Comparison of ENCODE assay signal across 10 cellular contexts in the genomic region with DNA sequence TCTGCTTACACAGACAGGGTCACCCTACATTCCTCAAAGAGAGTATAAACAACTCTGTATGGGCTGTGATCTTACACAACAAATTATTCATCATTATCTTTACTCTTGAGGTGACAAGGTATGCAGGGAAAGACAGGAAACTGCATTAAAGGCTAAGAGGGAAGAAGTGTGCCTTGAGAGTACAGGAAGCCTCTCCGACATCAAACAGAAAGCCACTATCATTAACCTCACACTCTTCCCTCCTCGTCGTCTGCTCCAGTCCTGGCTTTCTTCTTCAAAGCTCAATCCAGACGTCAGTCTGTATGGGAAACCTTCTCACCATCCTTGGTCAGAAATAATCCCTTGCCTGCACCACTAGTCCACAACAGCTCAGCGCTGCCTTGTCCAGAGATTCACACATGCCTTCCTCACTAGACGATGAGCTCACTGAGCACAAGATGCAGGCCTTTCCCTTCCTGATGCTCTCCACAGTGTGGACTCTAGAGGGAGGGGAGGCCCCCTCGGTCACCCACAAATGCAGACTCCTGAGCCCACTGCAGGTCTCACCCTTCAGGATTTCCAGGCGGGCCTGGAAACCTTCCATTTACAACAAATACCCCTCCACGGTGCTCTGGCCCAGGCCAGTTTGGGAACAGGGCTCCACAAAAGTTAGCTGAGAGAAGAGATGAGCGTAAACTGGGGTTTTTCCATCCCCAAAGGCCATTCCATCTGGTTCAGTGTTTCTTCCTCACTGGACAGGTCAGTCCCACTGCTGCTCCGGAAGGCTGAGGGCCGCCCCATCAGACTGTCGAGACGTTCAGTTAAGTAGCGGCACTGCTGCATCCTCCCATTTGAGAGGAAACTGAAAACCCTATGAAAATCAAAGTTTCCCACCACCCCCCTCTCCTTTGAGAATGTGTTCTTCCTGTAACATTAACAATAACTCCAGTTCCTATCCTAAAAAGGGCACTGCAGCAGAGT. TPM values are rescaled to one million over a fixed set of nuclear protein-coding genes. Genes with fewer than 3 reads are reported as not detected.
DNase-seq lines count a peak whose midpoint lies in the region; ATAC-seq, FAIRE-seq and TF ChIP-seq lines count a peak whose summit lies in the region.
"Had no signal": no experiment of that assay in that cellular context is flagged by ENCODE, and none has a peak within 500 bp of the region (broad histone marks: within the 10 kb centered on the region; RNA-seq: fewer than 3 reads in every experiment).

No MANE protein-coding gene starts in this region.

- H3K23ac ChIP-seq in neuronal stem cell (ENCODE audit: low read depth, low read length, poor library complexity) = no peak overlapping the region

- H4K8ac ChIP-seq in neuronal stem cell (ENCODE audit: low read depth, low read length) = no peak overlapping the region

- no peak overlapping the region for H2BK15ac ChIP-seq in neuronal stem cell (ENCODE audit: low read length)

- H3K9me3 ChIP-seq in endothelial cell of umbilical vein (replicated peaks; ENCODE audit: control insufficient read depth, insufficient read depth, low read length) (no peaks in the 10 kb centered on the region), prostate gland (no peaks in the 10 kb centered on the region), neuronal stem cell (replicated peaks in 1 of 2; ENCODE audit: control insufficient read depth in 2 of 2, insufficient read depth in 1 of 2, low read depth in 1 of 2, low read length in 2 of 2) (peaks cover 4% of the 10 kb centered on the region in 2 donors)

- H3K9ac ChIP-seq in endothelial cell of umbilical vein (replicated peaks; ENCODE audit: extremely low read depth, insufficient read depth, low read length) (no peak overlapping the region), neuronal stem cell (ENCODE audit: low read depth, low read length, poor library complexity) (no peak overlapping the region)

- H2BK120ac ChIP-seq in neuronal stem cell (ENCODE audit: low read depth, low read length) = no peak overlapping the region

- POLR2A ChIA-PET in activated CD8-positive, alpha-beta T cell treated with anti-CD3 and anti-CD28 coated beads for 36 hours (lab: Charles Lee) = interaction anchor here (3.0 kb wide), 1 partner anchor 22 kb away, joined by 13 read pairs; no protein-coding TSS in a partner anchor
- POLR2A ChIA-PET in endothelial cell of umbilical vein (lab: Charles Lee) = no interaction called here

- H3K14ac ChIP-seq in neuronal stem cell (ENCODE audit: low read length) = no peak overlapping the region

- H3K36me3 Mint-ChIP-seq in activated CD8-positive, alpha-beta T cell treated with anti-CD3 and anti-CD28 coated beads for 36 hours (ENCODE audit: low read depth) = peaks cover 41% of the 10 kb centered on the region

- intact Hi-C loops in activated CD8-positive, alpha-beta T cell treated with anti-CD3 and anti-CD28 coated beads for 36 hours (cut with micrococcal nuclease) = no loop called here
- intact Hi-C loops in endothelial cell of umbilical vein (cut with micrococcal nuclease) = no loop called here
- intact Hi-C loops in prostate gland (cut with DNase I) = no loop called here

- TF ChIP-seq CTCF in activated CD8-positive, alpha-beta T cell treated with anti-CD3 and anti-CD28 coated beads for 36 hours (IDR thresholded peaks at IDR 0.05) = no peak
- no peak for TF ChIP-seq CTCF in endothelial cell of umbilical vein (IDR thresholded peaks at IDR 0.05; ENCODE audit: extremely low read depth in 1 of 2, insufficient read depth in 1 of 2, low read depth in 1 of 2, low read length in 2 of 2)
- no peak for TF ChIP-seq CTCF in prostate gland (IDR thresholded peaks at IDR 0.05)
- no peak for TF ChIP-seq CTCF in D721Med (IDR thresholded peaks at IDR 0.05; ENCODE audit: insufficient read depth, missing control alignments)

- no peak overlapping the region for H2BK12ac ChIP-seq in neuronal stem cell (ENCODE audit: low read length)

- H3K4me1 ChIP-seq in endothelial cell of umbilical vein (ENCODE audit: control insufficient read depth, extremely low read depth, insufficient read depth, low read length) (peaks cover 7% of the 10 kb centered on the region), prostate gland (replicated peaks) (no peaks in the 10 kb centered on the region), neuronal stem cell (ENCODE audit: control insufficient read depth in 2 of 2, insufficient read depth in 1 of 2, low read depth in 1 of 2, low read length in 2 of 2) (peaks cover 3% of the 10 kb centered on the region in 2 donors)

- no TSS peak for BruUV-seq in endothelial cell of umbilical vein (replicated peaks; lab: Mats Ljungman, UMichigan)

- no peak overlapping the region for H3K4me3 ChIP-seq in endothelial cell of umbilical vein (replicated peaks in 1 of 3; ENCODE audit: insufficient read depth in 1 of 3, low read depth in 1 of 3, low read length in 3 of 3)
- H3K4me3 ChIP-seq in prostate gland = no peak overlapping the region
- no peak overlapping the region for H3K4me3 ChIP-seq in neuronal stem cell (ENCODE audit: low read length in 2 of 2)

- WGBS in prostate gland = 58% methylated on average over 15 of the region's 15 CpGs
- no CpG with 5 or more reads among the region's 15 CpGs for WGBS in neuronal stem cell (ENCODE audit: extremely low coverage in 2 of 2, insufficient read length in 2 of 2, insufficient replicate concordance in 1 of 2), 2 donors

- no peaks in the 10 kb centered on the region for H4K20me1 ChIP-seq in endothelial cell of umbilical vein (replicated peaks; ENCODE audit: control insufficient read depth, extremely low read depth, insufficient read depth, low read length)

- peak; percentile 46 for ATAC-seq in activated CD8-positive, alpha-beta T cell treated with anti-CD3 and anti-CD28 coated beads for 36 hours
- no peak for ATAC-seq in GM18858 (IDR thresholded peaks at IDR 0.05; ENCODE audit: unreplicated experiment)
- no peak for ATAC-seq in SK-N-SH treated with all-trans-retinoic acid at 6 μM for 48 hours

- no peaks in the 10 kb centered on the region for H3K9me3 Mint-ChIP-seq in activated CD8-positive, alpha-beta T cell treated with anti-CD3 and anti-CD28 coated beads for 36 hours

- no peak overlapping the region for H3K4ac ChIP-seq in neuronal stem cell (ENCODE audit: low read length)

- CTCF ChIA-PET in activated CD8-positive, alpha-beta T cell treated with anti-CD3 and anti-CD28 coated beads for 36 hours (lab: Charles Lee) = interaction anchor here (1.3 to 1.8 kb wide), 6 partner anchors 10 to 55 kb away, joined by 3 to 7 read pairs (median 4); no protein-coding TSS in a partner anchor
- CTCF ChIA-PET in endothelial cell of umbilical vein (lab: Charles Lee) = interaction anchor here (2.3 kb wide), 1 partner anchor 33 kb away, joined by 5 read pairs; no protein-coding TSS in a partner anchor

- no peaks in the 10 kb centered on the region for H3K79me2 ChIP-seq in endothelial cell of umbilical vein (ENCODE audit: control insufficient read depth, insufficient read depth, low read length)

- no peak overlapping the region for H4K91ac ChIP-seq in neuronal stem cell (ENCODE audit: low read depth, low read length, poor library complexity)

- peaks cover 47% of the 10 kb centered on the region for H3K4me1 Mint-ChIP-seq in activated CD8-positive, alpha-beta T cell treated with anti-CD3 and anti-CD28 coated beads for 36 hours (ENCODE audit: low read depth)

- peaks cover 0 to 2% of the 10 kb centered on the region in 2 experiments for H3K36me3 ChIP-seq in endothelial cell of umbilical vein (ENCODE audit: control insufficient read depth in 2 of 2, extremely low read depth in 1 of 2, insufficient read depth in 2 of 2, low read length in 2 of 2)
- H3K36me3 ChIP-seq in prostate gland = no peaks in the 10 kb centered on the region
- H3K36me3 ChIP-seq in neuronal stem cell (replicated peaks in 1 of 2; ENCODE audit: control insufficient read depth in 2 of 2, insufficient read depth in 2 of 2, low read length in 2 of 2) = peaks cover 10 to 50% of the 10 kb centered on the region in 2 donors

- H3K27ac ChIP-seq in endothelial cell of umbilical vein (ENCODE audit: insufficient read depth, low read depth, low read length) (no peak overlapping the region), prostate gland (peak overlapping the region; percentile 52 to 57), neuronal stem cell (replicated peaks; ENCODE audit: low read length) (no peak overlapping the region)

- no peak overlapping the region for H2BK5ac ChIP-seq in neuronal stem cell (ENCODE audit: low read length)

- no peak overlapping the region for H2AFZ ChIP-seq in endothelial cell of umbilical vein (ENCODE audit: low read depth, low read length)
- H2AFZ ChIP-seq in neuronal stem cell (ENCODE audit: low read length) = no peak overlapping the region

- TF ChIP-seq POLR2A in endothelial cell of umbilical vein (IDR thresholded peaks at IDR 0.05; ENCODE audit: low read depth, low read length) = no peak
- TF ChIP-seq POLR2A in prostate gland (IDR thresholded peaks at IDR 0.05) = no peak

- no peak overlapping the region for H2AK5ac ChIP-seq in neuronal stem cell (ENCODE audit: low read depth, low read length)

- H3K9me1 ChIP-seq in endothelial cell of umbilical vein (replicated peaks; ENCODE audit: control insufficient read depth, extremely low read depth, insufficient read depth, low read length) = no peaks in the 10 kb centered on the region

- H3K27ac Mint-ChIP-seq in activated CD8-positive, alpha-beta T cell treated with anti-CD3 and anti-CD28 coated beads for 36 hours = peak overlapping the region; percentile 90

- no peaks in the 10 kb centered on the region for H3K27me3 ChIP-seq in endothelial cell of umbilical vein (ENCODE audit: control insufficient read depth in 2 of 2, insufficient read depth in 2 of 2, low read length in 2 of 2)
- no peaks in the 10 kb centered on the region for H3K27me3 ChIP-seq in prostate gland (replicated peaks; ENCODE audit: insufficient read depth)
- H3K27me3 ChIP-seq in neuronal stem cell (ENCODE audit: control insufficient read depth in 3 of 3, insufficient read depth in 3 of 3, low read depth in 1 of 3, low read length in 3 of 3) = no peaks in the 10 kb centered on the region

- FAIRE-seq in endothelial cell of umbilical vein (lab: Jason Lieb, UNC) = peak; percentile 43
- no peak for FAIRE-seq in D721Med (lab: Jason Lieb, UNC)

- peak; percentile 10 for DNase-seq in ELF-1 (ENCODE audit: low read depth, low spot score)
- DNase-seq in activated CD8-positive, alpha-beta T cell treated with anti-CD3 and anti-CD28 coated beads for 36 hours = peak; percentile 28
- peak; percentile 43 for DNase-seq in endothelial cell of umbilical vein (ENCODE audit: low read depth, low spot score)
- no peak for DNase-seq in prostate gland (ENCODE audit: low spot score)
- no peak for DNase-seq in D721Med (ENCODE audit: insufficient read length, low spot score)
- no peak for DNase-seq in neuronal stem cell (ENCODE audit: low spot score)
- DNase-seq: NCI-H2081, retina had no signal

- dilution Hi-C loops in endothelial cell of umbilical vein (cut with MboI; ENCODE audit: extremely low pct_ligation_motif_present, low sequenced_read_pairs) = no loop called here

- no peaks in the 10 kb centered on the region for H3K27me3 Mint-ChIP-seq in activated CD8-positive, alpha-beta T cell treated with anti-CD3 and anti-CD28 coated beads for 36 hours

- no peaks in the 10 kb centered on the region for H3K79me1 ChIP-seq in neuronal stem cell (ENCODE audit: low read depth, low read length)

- H3K18ac ChIP-seq in neuronal stem cell (ENCODE audit: low read length) = no peak overlapping the region

- H3K4me2 ChIP-seq in endothelial cell of umbilical vein (ENCODE audit: insufficient read depth, low read length) = no peak overlapping the region
- no peak overlapping the region for H3K4me2 ChIP-seq in neuronal stem cell (ENCODE audit: insufficient read depth, low read length, poor library complexity, severe bottlenecking)

- peak overlapping the region; percentile 70 for H3K4me3 Mint-ChIP-seq in activated CD8-positive, alpha-beta T cell treated with anti-CD3 and anti-CD28 coated beads for 36 hours

RNA-seq across cellular contexts. Expression of gene UXS1, which starts 55.9 kb away (rescaled TPM):
- total RNA-seq in activated CD8-positive, alpha-beta T cell treated with anti-CD3 and anti-CD28 coated beads for 36 hours = 10 to 100 TPM; 47.4 to 47.8 TPM
- total RNA-seq in endothelial cell of umbilical vein (43.2 and 44.6 TPM in 2 replicates), prostate gland (10 to 100 TPM; 30.7 to 54.8 TPM)
- polyA plus RNA-seq in endothelial cell of umbilical vein = 31.1 and 34.2 TPM in 2 replicates
- 38.9 and 44.9 TPM in 2 replicates for polyA plus RNA-seq in endothelial cell of umbilical vein (2011; cell fraction: cytosol; rRNA removed)
- polyA plus RNA-seq in endothelial cell of umbilical vein (2011; cell fraction: nucleus; rRNA removed) = 34.7 and 35.8 TPM in 2 replicates
- 60.1 and 78.8 TPM in 2 replicates for polyA plus RNA-seq in endothelial cell of umbilical vein (2012)
- 74.3 and 78.8 TPM in 2 replicates for polyA minus RNA-seq in endothelial cell of umbilical vein
- 8.3 TPM for polyA minus RNA-seq in endothelial cell of umbilical vein (2011; cell fraction: cytosol; rRNA and poly(A)+ RNA removed)
- polyA minus RNA-seq in endothelial cell of umbilical vein (2011; cell fraction: nucleus; rRNA and poly(A)+ RNA removed) = 23.0 and 39.3 TPM in 2 replicates
- polyA plus RNA-seq in neuronal stem cell (2013, experiment 1 of 2) = 47.7 TPM
- polyA plus RNA-seq in neuronal stem cell (2013, experiment 2 of 2) = 48.4 TPM

Comparison
In these comparisons a context has a peak if more than half of its experiments do, and no peak if none do; other contexts are left out.
1. DNase-seq: peak in ELF-1 (single experiment), activated CD8-positive, alpha-beta T cell treated with anti-CD3 and anti-CD28 coated beads for 36 hours (single experiment) and endothelial cell of umbilical vein (single experiment); none in prostate gland (single experiment), D721Med (single experiment) and neuronal stem cell (single experiment).
2. H3K27ac ChIP-seq: peak in prostate gland (2 of 2); none in endothelial cell of umbilical vein (single experiment) and neuronal stem cell (single experiment).